In genomic region chr4:20193522-20193902, GRCh38 we compare ENCODE assay signal across 20 cellular contexts. TPM values are rescaled to one million over a fixed set of nuclear protein-coding genes. Genes with fewer than 3 reads are reported as not detected.
A peak's percentile ranks its signal among the peaks of the same experiment; 100 is the strongest.
DNase-seq lines count a peak whose midpoint lies in the region; ATAC-seq, FAIRE-seq and TF ChIP-seq lines count a peak whose summit lies in the region.
"Had no signal": no experiment of that assay in that cellular context is flagged by ENCODE, and none has a peak within 500 bp of the region (broad histone marks: within the 10 kb centered on the region; RNA-seq: fewer than 3 reads in every experiment).

No MANE protein-coding gene starts in this region.

- H3K4me1 ChIP-seq in ACC112 (ENCODE audit: control insufficient read depth, insufficient read depth, low read length, unreplicated experiment) (peaks cover 38% of the 10 kb centered on the region), muscle layer of duodenum (ENCODE audit: control insufficient read depth in 1 of 2, insufficient read depth in 2 of 2, low read length in 2 of 2) (peaks cover 0 to 11% of the 10 kb centered on the region in 2 donors), gastroesophageal sphincter (no peaks in the 10 kb centered on the region)
- H3K4me1 ChIP-seq: A549 had no signal

- CTCF ChIA-PET in activated CD4-positive, alpha-beta T cell treated with anti-CD3 and anti-CD28 coated beads for 36 hours (lab: Charles Lee) = no interaction called here

- intact Hi-C loops in activated CD4-positive, alpha-beta T cell treated with anti-CD3 and anti-CD28 coated beads for 36 hours (cut with DNase I, micrococcal nuclease) = no loop called here

- no peak overlapping the region for H3K27ac Mint-ChIP-seq in activated CD4-positive, alpha-beta T cell treated with anti-CD3 and anti-CD28 coated beads for 36 hours
- H3K27ac Mint-ChIP-seq: activated T-helper 2 cell treated with anti-CD3 and anti-CD28 coated beads, Interferon-gamma antibody, Interleukin-2, Interleukin-4, amounts not matched to agents 10 μg/mL and 5 μg/mL and 100 μg/mL, durations not matched to agents 14 hours and 24 hours and 36 hours; CD4-positive, alpha-beta T cell; immature natural killer cell; nephron progenitor cell; T-helper 2 cell treated with Interferon-gamma antibody and Interleukin-4, amounts not matched to agents 5 μg/mL and 100 μg/mL, for 36 hours had no signal

- ATAC-seq in activated CD4-positive, alpha-beta T cell treated with anti-CD3 and anti-CD28 coated beads for 36 hours = no peak
- ATAC-seq in GM21717 (IDR thresholded peaks at IDR 0.05; ENCODE audit: unreplicated experiment) (no peak), gastroesophageal sphincter (no peak)
- ATAC-seq: A549, upper lobe of right lung had no signal

- H3K4me3 Mint-ChIP-seq in activated CD4-positive, alpha-beta T cell treated with anti-CD3 and anti-CD28 coated beads for 36 hours = no peak overlapping the region
- H3K4me3 Mint-ChIP-seq: CD4-positive, alpha-beta T cell; immature natural killer cell; nephron progenitor cell; T-helper 2 cell treated with Interferon-gamma antibody and Interleukin-4, amounts not matched to agents 5 μg/mL and 100 μg/mL, for 36 hours had no signal

- TF ChIP-seq CTCF in fibroblast of pulmonary artery (IDR thresholded peaks at IDR 0.05; ENCODE audit: low read length, missing control alignments) = no peak
- TF ChIP-seq CTCF in gastroesophageal sphincter (IDR thresholded peaks at IDR 0.05) = no peak

- H3K79me2 ChIP-seq in ACC112 (ENCODE audit: control insufficient read depth, insufficient read depth, low read length, unreplicated experiment) = no peaks in the 10 kb centered on the region

- POLR2A ChIA-PET in activated CD4-positive, alpha-beta T cell treated with anti-CD3 and anti-CD28 coated beads for 36 hours (lab: Charles Lee) = no interaction called here

- H3K36me3 Mint-ChIP-seq in activated CD4-positive, alpha-beta T cell treated with anti-CD3 and anti-CD28 coated beads for 36 hours (ENCODE audit: low read depth) = no peaks in the 10 kb centered on the region
- H3K36me3 Mint-ChIP-seq: immature natural killer cell had no signal

- H3K9me3 Mint-ChIP-seq in activated CD4-positive, alpha-beta T cell treated with anti-CD3 and anti-CD28 coated beads for 36 hours (ENCODE audit: low read depth) = peaks cover 8% of the 10 kb centered on the region

- H3K27ac ChIP-seq in ACC112 (ENCODE audit: low read depth, low read length) = peak overlapping the region; percentile 99
- H3K27ac ChIP-seq in SK-N-MC = no peak overlapping the region
- H3K27ac ChIP-seq in muscle layer of duodenum (ENCODE audit: low read length) = peak overlapping the region; percentile 51
- peak overlapping the region in 2 of 4 donors; percentile 34 to 38 for H3K27ac ChIP-seq in gastroesophageal sphincter
- H3K27ac ChIP-seq: A549, upper lobe of right lung had no signal

- H3K4me1 Mint-ChIP-seq in activated CD4-positive, alpha-beta T cell treated with anti-CD3 and anti-CD28 coated beads for 36 hours = no peaks in the 10 kb centered on the region
- H3K4me1 Mint-ChIP-seq: immature natural killer cell, nephron progenitor cell had no signal

- H3K9me3 ChIP-seq in SK-N-MC (ENCODE audit: low read depth, low read length) (no peaks in the 10 kb centered on the region), muscle layer of duodenum (ENCODE audit: control insufficient read depth in 1 of 2, low read length in 2 of 2) (no peaks in the 10 kb centered on the region), gastroesophageal sphincter (no peaks in the 10 kb centered on the region)
- H3K9me3 ChIP-seq: A549, upper lobe of right lung had no signal

- H3K27me3 Mint-ChIP-seq in activated CD4-positive, alpha-beta T cell treated with anti-CD3 and anti-CD28 coated beads for 36 hours = no peaks in the 10 kb centered on the region
- H3K27me3 Mint-ChIP-seq: CD4-positive, alpha-beta T cell had no signal

- TF ChIP-seq EP300 in gastroesophageal sphincter (IDR thresholded peaks at IDR 0.05) = no peak

- WGBS in gastroesophageal sphincter (ENCODE audit: low coverage in 1 of 2), 2 donors = 54 to 70% methylated on average over 1 of the region's 1 CpG

- no peak overlapping the region for H3K9ac ChIP-seq in SK-N-MC (ENCODE audit: insufficient read length)

- H2AFZ ChIP-seq in ACC112 (ENCODE audit: low read length, unreplicated experiment) = peak overlapping the region; percentile 49

- H3K4me3 ChIP-seq in ACC112 (ENCODE audit: low read depth, low read length) (no peak overlapping the region; the same call in 1 of the 2 replicates), SK-N-MC (no peak overlapping the region), fibroblast of pulmonary artery (replicated peaks; ENCODE audit: low read depth, low read length) (no peak overlapping the region), muscle layer of duodenum (ENCODE audit: low read depth in 1 of 2, low read length in 2 of 2) (no peak overlapping the region), gastroesophageal sphincter (no peak overlapping the region)
- H3K4me3 ChIP-seq: A549, upper lobe of right lung had no signal

- FAIRE-seq in H54 (lab: Jason Lieb, UNC) = no peak
- FAIRE-seq: A549 had no signal

- TF ChIP-seq POLR2A in H54 (IDR thresholded peaks at IDR 0.05; ENCODE audit: low read depth, low read length) (no peak), gastroesophageal sphincter (IDR thresholded peaks at IDR 0.05) (no peak)

- DNase-seq in SK-N-MC (ENCODE audit: low read depth, low spot score) (peak; percentile 10), fibroblast of pulmonary artery (ENCODE audit: low read depth) (peak; percentile 39), H54 (ENCODE audit: insufficient read length, low spot score) (no peak)
- DNase-seq in activated CD4-positive, alpha-beta T cell treated with anti-CD3 and anti-CD28 coated beads for 36 hours = no peak
- DNase-seq: activated CD4-positive, CD25-positive, alpha-beta regulatory T cell; CD4-positive, alpha-beta T cell; cerebellar nuclear complex; DMS79 treated with DMSO at 0.1 percent for 48 hours; immature natural killer cell; NCI-H1436; nephron progenitor cell; stimulated activated naive CD4-positive, alpha-beta T cell treated with Interleukin-2 at 50 U/mL for 16 hours; upper lobe of right lung had no signal

- H3K27me3 ChIP-seq in ACC112 (ENCODE audit: insufficient read depth, low read length) (no peaks in the 10 kb centered on the region), muscle layer of duodenum (ENCODE audit: low read depth, low read length) (no peaks in the 10 kb centered on the region), gastroesophageal sphincter (no peaks in the 10 kb centered on the region)
- H3K27me3 ChIP-seq: upper lobe of right lung had no signal

- no peaks in the 10 kb centered on the region for H3K36me3 ChIP-seq in ACC112 (ENCODE audit: insufficient read depth, low read length)
- no peaks in the 10 kb centered on the region for H3K36me3 ChIP-seq in SK-N-MC (ENCODE audit: insufficient read depth, low read length)
- no peaks in the 10 kb centered on the region for H3K36me3 ChIP-seq in muscle layer of duodenum (ENCODE audit: control insufficient read depth in 1 of 2, insufficient read depth in 2 of 2, low read length in 2 of 2)
- H3K36me3 ChIP-seq in gastroesophageal sphincter = no peaks in the 10 kb centered on the region
- H3K36me3 ChIP-seq: upper lobe of right lung had no signal

RNA-seq across cellular contexts. Expression of gene SLIT2, which starts 58.2 kb away (rescaled TPM):
- total RNA-seq in activated CD4-positive, alpha-beta T cell treated with anti-CD3 and anti-CD28 coated beads for 36 hours = not detected
- 10 to 100 TPM; 53.4 to 83.6 (median 76.7) TPM for total RNA-seq in gastroesophageal sphincter
- total RNA-seq: CD4-positive, alpha-beta T cell had no signal

Comparison
In these comparisons a context has a peak if more than half of its experiments do, and no peak if none do; other contexts are left out.
1. DNase-seq: peak in SK-N-MC (single experiment) and fibroblast of pulmonary artery (single experiment); none in activated CD4-positive, alpha-beta T cell treated with anti-CD3 and anti-CD28 coated beads for 36 hours (single experiment) and H54 (single experiment).
2. RNA of gene SLIT2, which starts 58.2 kb away (total RNA-seq): 53.4 to 83.6 TPM in gastroesophageal sphincter; not detected in activated CD4-positive, alpha-beta T cell treated with anti-CD3 and anti-CD28 coated beads for 36 hours; every median in the first group is over 10 times any median in the second.